Comparison of ENCODE assay signal across 8 cellular contexts in the genomic region with DNA sequence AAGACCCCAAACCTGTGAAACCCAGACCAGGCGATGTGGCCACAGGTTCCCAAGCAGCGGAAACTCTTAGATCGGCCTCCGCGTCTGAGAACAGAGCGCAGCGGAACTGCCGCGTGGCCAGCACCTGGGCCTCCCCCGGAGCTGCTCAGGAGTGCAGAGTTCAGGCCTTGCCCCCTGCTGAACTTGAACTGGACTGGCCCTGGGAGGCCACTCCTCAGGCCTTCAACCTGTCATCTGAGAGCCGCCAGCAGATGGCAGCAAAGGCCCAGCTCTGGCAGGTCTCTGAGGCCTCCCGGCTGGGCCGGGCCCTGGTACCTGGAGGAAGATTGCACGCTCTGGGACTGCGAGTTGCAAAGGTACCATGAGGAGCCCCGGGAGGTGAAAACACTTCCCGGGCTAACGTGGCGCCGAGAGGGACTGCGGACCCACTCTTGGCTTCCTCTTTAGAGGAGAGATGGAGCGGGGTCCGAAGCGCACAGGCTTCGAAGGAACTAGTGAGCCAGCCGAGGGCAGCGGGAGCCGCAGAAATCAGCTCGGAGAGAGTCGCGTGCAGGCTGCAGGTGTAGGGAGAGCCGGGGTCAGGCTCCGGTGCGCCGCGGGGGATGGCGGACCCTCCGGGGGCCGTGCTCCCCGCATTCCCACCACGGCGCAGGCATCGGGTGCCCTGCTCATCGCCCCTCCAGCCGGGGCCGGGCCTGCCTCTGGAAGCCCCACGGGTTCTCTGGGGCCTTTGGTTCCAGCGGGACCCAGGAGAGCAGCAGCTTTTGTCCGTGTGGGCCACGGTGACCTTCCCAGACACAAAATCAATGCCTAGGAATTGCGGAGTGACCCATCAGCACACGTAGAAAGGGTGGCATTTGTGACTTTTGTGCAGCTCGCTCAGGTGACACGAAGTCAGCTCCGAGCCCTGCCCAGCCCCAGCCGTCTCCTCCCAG.
DNase-seq lines count a peak whose midpoint lies in the region; ATAC-seq, FAIRE-seq and TF ChIP-seq lines count a peak whose summit lies in the region.

No MANE protein-coding gene starts in this region.

- TF ChIP-seq POLR2A in H54 (IDR thresholded peaks at IDR 0.05; ENCODE audit: low read depth, low read length) = no peak
- TF ChIP-seq POLR2A in heart left ventricle (IDR thresholded peaks at IDR 0.05) = no peak

- no peak for FAIRE-seq in H54 (lab: Jason Lieb, UNC)

- no peaks in the 10 kb centered on the region for H3K36me3 Mint-ChIP-seq in type B pancreatic cell

- TF ChIP-seq CTCF in GM10248 (IDR thresholded peaks at IDR 0.05; ENCODE audit: control extremely low read depth, extremely low read depth, low read depth, missing control alignments) (peak; percentile 97), heart left ventricle (IDR thresholded peaks at IDR 0.05) (peak; percentile 82 to 95 (median 92)), type B pancreatic cell (conservative IDR thresholded peaks at IDR 0.05) (peak; percentile 96)

- POLR2A ChIA-PET in GM10248 (lab: Yijun Ruan, JAX) = no interaction called here

- H3K4me3 Mint-ChIP-seq in type B pancreatic cell = peak overlapping the region; percentile 75

- H3K27me3 Mint-ChIP-seq in type B pancreatic cell = peaks cover 12% of the 10 kb centered on the region

- DNase-seq in GM10248 (ENCODE audit: extremely low spot score) = peak; percentile 87
- peak; percentile 82 for DNase-seq in H54 (ENCODE audit: insufficient read length, low spot score)
- peak; percentile 56 for DNase-seq in LHCN-M2 (ENCODE audit: low read depth)
- peak; percentile 16 to 29 for DNase-seq in SW 1271 (lab: John Stamatoyannopoulos, UW)
- DNase-seq in activated naive CD8-positive, alpha-beta T cell treated with anti-CD3 and anti-CD28 coated beads, Interleukin-2, amount 50 U/mL, for 16 hours (ENCODE audit: low read depth, low spot score) = peak; percentile 74
- peak; percentile 79 to 93 (median 84) for DNase-seq in heart left ventricle
- DNase-seq in posterior cingulate gyrus = peak; percentile 78 to 98 (median 92)
- DNase-seq in type B pancreatic cell (ENCODE audit: extremely low spot score, unreplicated experiment) = peak; percentile 90

- peak; percentile 85 to 98 (median 92) for ATAC-seq in heart left ventricle

- peak overlapping the region; percentile 48 for H3K27ac Mint-ChIP-seq in type B pancreatic cell

- H3K9me3 Mint-ChIP-seq in type B pancreatic cell = peaks cover 5% of the 10 kb centered on the region

- H3K4me1 ChIP-seq in heart left ventricle = peaks cover 0 to 14% (median 7%) of the 10 kb centered on the region in 12 donors

- H3K4me3 ChIP-seq in heart left ventricle = peak overlapping the region in 11 of 12 donors; percentile 17 to 57 (median 44)

- H3K27ac ChIP-seq in heart left ventricle = no peak overlapping the region

- no peaks in the 10 kb centered on the region for H3K4me1 Mint-ChIP-seq in type B pancreatic cell (ENCODE audit: unreplicated experiment)

- peaks cover 0 to 9% (median 0%) of the 10 kb centered on the region in 12 donors for H3K9me3 ChIP-seq in heart left ventricle

- 10 to 27% (median 12%) methylated on average over 31 to 56 of the region's 56 CpGs for WGBS in heart left ventricle, 4 donors

- H3K27me3 ChIP-seq in heart left ventricle = peaks cover 11 to 40% (median 16%) of the 10 kb centered on the region in 9 donors

- intact Hi-C loops in heart left ventricle (cut with DNase I) = loop anchor here in 2 of 10 donors (5.0 to 10.0 kb wide), 2 partner anchors 433 to 851 kb away; no protein-coding TSS in a partner anchor
- intact Hi-C loops in posterior cingulate gyrus (cut with DNase I) = loop anchor here (5.0 to 10.0 kb wide), 2 partner anchors 82 to 851 kb away; no protein-coding TSS in a partner anchor

- no peaks in the 10 kb centered on the region for H3K36me3 ChIP-seq in heart left ventricle

- CTCF ChIA-PET in GM10248 (lab: Yijun Ruan, JAX) = interaction anchor here (0.8 to 8.2 kb wide), 20 partner anchors 9 to 857 kb away, joined by 3 to 67 read pairs (median 4); no protein-coding TSS in a partner anchor

Comparison
In these comparisons a context has a peak if more than half of its experiments do, and no peak if none do; other contexts are left out.
1. DNase-seq: peak in every context shown above with its lines; median percentile 92 in posterior cingulate gyrus; 90 in type B pancreatic cell; 87 in GM10248; 84 in heart left ventricle; 82 in H54; 74 in activated naive CD8-positive, alpha-beta T cell treated with anti-CD3 and anti-CD28 coated beads, Interleukin-2, amount 50 U/mL, for 16 hours; 56 in LHCN-M2; 22 in SW 1271.